Comparison of ENCODE assay signal across 1 cellular context in the genomic region with DNA sequence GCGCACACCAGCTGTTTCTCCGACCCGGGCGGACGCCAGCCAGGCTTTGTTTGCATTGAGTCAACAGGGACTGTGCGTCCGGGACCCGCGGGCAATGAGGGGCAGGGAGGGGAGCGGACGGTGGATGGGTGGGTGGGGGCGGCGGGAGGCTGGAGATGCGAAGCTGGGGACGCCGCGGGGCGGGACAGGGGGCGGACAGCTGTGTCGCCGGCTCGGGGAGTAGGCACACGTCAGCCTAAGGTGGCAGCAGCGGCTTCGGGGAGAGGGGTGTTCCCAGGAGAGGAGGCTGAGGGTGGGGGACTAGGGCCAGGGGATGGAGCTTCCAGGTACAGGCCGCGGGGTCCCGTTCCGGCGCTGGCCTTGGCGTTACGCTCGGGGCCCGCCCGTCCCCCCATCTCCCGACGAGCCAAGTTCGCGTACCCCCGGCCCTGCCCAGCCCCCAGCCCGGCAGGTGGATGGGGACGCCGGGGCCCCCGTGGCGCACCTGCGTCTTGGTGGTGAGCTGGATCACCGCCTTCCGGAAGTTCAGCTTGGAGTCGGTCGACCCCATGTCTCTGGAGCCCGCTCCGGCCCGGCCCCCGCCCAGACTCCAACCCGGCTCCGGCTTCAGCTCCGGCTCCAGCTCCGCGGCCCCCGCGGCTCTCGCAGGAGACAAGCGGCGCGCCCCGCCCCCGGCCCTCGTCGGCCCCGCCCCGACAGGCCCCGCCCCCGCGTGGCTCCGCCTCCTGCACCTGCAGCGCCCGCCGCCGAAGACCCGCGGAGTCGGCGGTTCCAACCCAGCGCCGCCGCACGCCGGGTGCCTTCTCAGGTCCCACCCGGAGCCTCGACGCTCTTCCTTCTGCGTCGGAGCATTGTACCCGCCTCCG.
A peak's percentile ranks its signal among the peaks of the same experiment; 100 is the strongest.
TF ChIP-seq lines count a peak whose summit lies in the region.

A gene with protein sequence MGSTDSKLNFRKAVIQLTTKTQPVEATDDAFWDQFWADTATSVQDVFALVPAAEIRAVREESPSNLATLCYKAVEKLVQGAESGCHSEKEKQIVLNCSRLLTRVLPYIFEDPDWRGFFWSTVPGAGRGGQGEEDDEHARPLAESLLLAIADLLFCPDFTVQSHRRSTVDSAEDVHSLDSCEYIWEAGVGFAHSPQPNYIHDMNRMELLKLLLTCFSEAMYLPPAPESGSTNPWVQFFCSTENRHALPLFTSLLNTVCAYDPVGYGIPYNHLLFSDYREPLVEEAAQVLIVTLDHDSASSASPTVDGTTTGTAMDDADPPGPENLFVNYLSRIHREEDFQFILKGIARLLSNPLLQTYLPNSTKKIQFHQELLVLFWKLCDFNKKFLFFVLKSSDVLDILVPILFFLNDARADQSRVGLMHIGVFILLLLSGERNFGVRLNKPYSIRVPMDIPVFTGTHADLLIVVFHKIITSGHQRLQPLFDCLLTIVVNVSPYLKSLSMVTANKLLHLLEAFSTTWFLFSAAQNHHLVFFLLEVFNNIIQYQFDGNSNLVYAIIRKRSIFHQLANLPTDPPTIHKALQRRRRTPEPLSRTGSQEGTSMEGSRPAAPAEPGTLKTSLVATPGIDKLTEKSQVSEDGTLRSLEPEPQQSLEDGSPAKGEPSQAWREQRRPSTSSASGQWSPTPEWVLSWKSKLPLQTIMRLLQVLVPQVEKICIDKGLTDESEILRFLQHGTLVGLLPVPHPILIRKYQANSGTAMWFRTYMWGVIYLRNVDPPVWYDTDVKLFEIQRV (minus strand): TSS at position 653 of the 866 bp plus-strand sequence. CDS start 103 bp downstream, at position 550.

TF ChIP-seq in HepG2, 621 proteins besides CTCF, POLR2A, EP300 and RAD21 (continued from another document and continues in another):
- TF ChIP-seq ZNF143 (CRISPR knock-in tag; IDR thresholded peaks at IDR 0.05): no peak; the same call in 1 of the 2 replicates
- TF ChIP-seq, protein P1, sequence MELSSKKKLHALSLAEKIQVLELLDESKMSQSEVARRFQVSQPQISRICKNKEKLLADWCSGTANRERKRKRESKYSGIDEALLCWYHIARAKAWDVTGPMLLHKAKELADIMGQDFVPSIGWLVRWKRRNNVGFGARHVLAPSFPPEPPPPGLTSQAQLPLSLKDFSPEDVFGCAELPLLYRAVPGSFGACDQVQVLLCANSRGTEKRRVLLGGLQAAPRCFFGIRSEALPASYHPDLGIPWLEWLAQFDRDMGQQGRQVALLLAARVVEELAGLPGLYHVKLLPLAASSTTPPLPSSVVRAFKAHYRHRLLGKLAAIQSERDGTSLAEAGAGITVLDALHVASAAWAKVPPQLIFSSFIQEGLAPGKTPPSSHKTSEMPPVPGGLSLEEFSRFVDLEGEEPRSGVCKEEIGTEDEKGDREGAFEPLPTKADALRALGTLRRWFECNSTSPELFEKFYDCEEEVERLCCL (CRISPR knock-in tag; IDR thresholded peaks at IDR 0.05; ENCODE audit: borderline replicate concordance): no peak
- TF ChIP-seq ZBTB25 (CRISPR knock-in tag; IDR thresholded peaks at IDR 0.05): peak; percentile 31; the same call in 1 of the 2 replicates
- no peak for TF ChIP-seq KDM6A (CRISPR knock-in tag; IDR thresholded peaks at IDR 0.05; ENCODE audit: low read depth)
- no peak for TF ChIP-seq ZNF674 (CRISPR knock-in tag; IDR thresholded peaks at IDR 0.05; ENCODE audit: low read depth)
- no peak for TF ChIP-seq HNRNPH1 (optimal IDR thresholded peaks at IDR 0.05; ENCODE audit: low read depth, low read length)
- no peak for TF ChIP-seq ZNF776 (CRISPR knock-in tag; IDR thresholded peaks at IDR 0.05)
- TF ChIP-seq SP140L (CRISPR knock-in tag; IDR thresholded peaks at IDR 0.05; ENCODE audit: borderline replicate concordance): no peak
- TF ChIP-seq ZNF850 (CRISPR knock-in tag; conservative IDR thresholded peaks at IDR 0.05): no peak
- no peak; the same call in 1 of the 2 replicates for TF ChIP-seq ZNF335 (CRISPR knock-in tag; IDR thresholded peaks at IDR 0.05)
- TF ChIP-seq CAMTA2 (CRISPR knock-in tag; IDR thresholded peaks at IDR 0.05; ENCODE audit: borderline replicate concordance): no peak
- no peak for TF ChIP-seq ZNF839 (CRISPR knock-in tag; IDR thresholded peaks at IDR 0.05; ENCODE audit: borderline replicate concordance)
- TF ChIP-seq ZNF20 (CRISPR knock-in tag; IDR thresholded peaks at IDR 0.05): no peak
- TF ChIP-seq ARNT (IDR thresholded peaks at IDR 0.05): no peak
- TF ChIP-seq, protein P2, sequence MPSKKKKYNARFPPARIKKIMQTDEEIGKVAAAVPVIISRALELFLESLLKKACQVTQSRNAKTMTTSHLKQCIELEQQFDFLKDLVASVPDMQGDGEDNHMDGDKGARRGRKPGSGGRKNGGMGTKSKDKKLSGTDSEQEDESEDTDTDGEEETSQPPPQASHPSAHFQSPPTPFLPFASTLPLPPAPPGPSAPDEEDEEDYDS (CRISPR knock-in tag; IDR thresholded peaks at IDR 0.05): no peak
- TF ChIP-seq ZNF121 (CRISPR knock-in tag; IDR thresholded peaks at IDR 0.05): no peak
- TF ChIP-seq NFYB (CRISPR knock-in tag; IDR thresholded peaks at IDR 0.05): no peak
- peak; percentile 10; the same call in 1 of the 2 replicates for TF ChIP-seq TARDBP (CRISPR knock-in tag; IDR thresholded peaks at IDR 0.05)
- TF ChIP-seq SP1 (IDR thresholded peaks at IDR 0.05): no peak
- TF ChIP-seq SP1 (CRISPR knock-in tag; IDR thresholded peaks at IDR 0.05): 0 out of 2 replicates have a peak, but pooled peaks have one; percentile 18
- peak; percentile 27; the same call in 1 of the 2 replicates for TF ChIP-seq AKAP8 (CRISPR knock-in tag; IDR thresholded peaks at IDR 0.05)
- no peak for TF ChIP-seq ZNF430 (CRISPR knock-in tag; IDR thresholded peaks at IDR 0.05)
- no peak for TF ChIP-seq ZNF460 (CRISPR knock-in tag; IDR thresholded peaks at IDR 0.05; ENCODE audit: borderline replicate concordance)
- TF ChIP-seq, protein P3, sequence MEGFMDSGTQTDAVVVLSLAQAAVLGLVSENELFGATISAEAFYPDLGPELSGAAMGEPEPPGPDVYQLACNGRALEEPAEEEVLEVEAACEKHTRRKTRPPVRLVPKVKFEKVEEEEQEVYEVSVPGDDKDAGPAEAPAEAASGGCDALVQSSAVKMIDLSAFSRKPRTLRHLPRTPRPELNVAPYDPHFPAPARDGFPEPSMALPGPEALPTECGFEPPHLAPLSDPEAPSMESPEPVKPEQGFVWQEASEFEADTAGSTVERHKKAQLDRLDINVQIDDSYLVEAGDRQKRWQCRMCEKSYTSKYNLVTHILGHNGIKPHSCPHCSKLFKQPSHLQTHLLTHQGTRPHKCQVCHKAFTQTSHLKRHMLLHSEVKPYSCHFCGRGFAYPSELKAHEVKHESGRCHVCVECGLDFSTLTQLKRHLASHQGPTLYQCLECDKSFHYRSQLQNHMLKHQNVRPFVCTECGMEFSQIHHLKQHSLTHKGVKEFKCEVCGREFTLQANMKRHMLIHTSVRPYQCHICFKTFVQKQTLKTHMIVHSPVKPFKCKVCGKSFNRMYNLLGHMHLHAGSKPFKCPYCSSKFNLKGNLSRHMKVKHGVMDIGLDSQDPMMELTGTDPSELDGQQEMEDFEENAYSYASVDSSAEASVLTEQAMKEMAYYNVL (CRISPR knock-in tag; IDR thresholded peaks at IDR 0.05; ENCODE audit: borderline replicate concordance): peak; percentile 27; the same call in 1 of the 2 replicates
- no peak for TF ChIP-seq ZNF10 (CRISPR knock-in tag; IDR thresholded peaks at IDR 0.05; ENCODE audit: borderline replicate concordance, low read depth)
- TF ChIP-seq PBX3 (CRISPR knock-in tag; IDR thresholded peaks at IDR 0.05; ENCODE audit: borderline replicate concordance): no peak
- no peak for TF ChIP-seq ZNF780A (CRISPR knock-in tag; IDR thresholded peaks at IDR 0.05)
- TF ChIP-seq TSC22D2 (CRISPR knock-in tag; IDR thresholded peaks at IDR 0.05; ENCODE audit: borderline replicate concordance): peak; percentile 64; the same call in 1 of the 2 replicates
- TF ChIP-seq SPEN (CRISPR knock-in tag; IDR thresholded peaks at IDR 0.05; ENCODE audit: low read depth): no peak; the same call in none of the 2 replicates
- TF ChIP-seq JUN (CRISPR knock-in tag; IDR thresholded peaks at IDR 0.05): no peak
- TF ChIP-seq MAFG (CRISPR knock-in tag; IDR thresholded peaks at IDR 0.05): no peak
- no peak for TF ChIP-seq IRF9 (CRISPR knock-in tag; IDR thresholded peaks at IDR 0.05; ENCODE audit: borderline replicate concordance)
- TF ChIP-seq POLR2AphosphoS2 (IDR thresholded peaks at IDR 0.05; ENCODE audit: low read depth, low read length): no peak
- TF ChIP-seq ZNF672 (CRISPR knock-in tag; IDR thresholded peaks at IDR 0.05): no peak
- TF ChIP-seq ZUFSP (CRISPR knock-in tag; IDR thresholded peaks at IDR 0.05; ENCODE audit: borderline replicate concordance): no peak
- TF ChIP-seq ATRX (CRISPR knock-in tag; IDR thresholded peaks at IDR 0.05; ENCODE audit: borderline replicate concordance): no peak
- TF ChIP-seq E2F1 (CRISPR knock-in tag; IDR thresholded peaks at IDR 0.05): no peak
- no peak; the same call in 1 of the 2 replicates for TF ChIP-seq KDM5B (CRISPR knock-in tag; IDR thresholded peaks at IDR 0.05; ENCODE audit: borderline replicate concordance)
- no peak for TF ChIP-seq ZNF577 (CRISPR knock-in tag; IDR thresholded peaks at IDR 0.05; ENCODE audit: borderline replicate concordance, low read depth)
- TF ChIP-seq RNF2 (conservative IDR thresholded peaks at IDR 0.05; ENCODE audit: low read depth): no peak
- no peak for TF ChIP-seq DNMT3B (CRISPR knock-in tag; conservative IDR thresholded peaks at IDR 0.05)
- peak; percentile 61 for TF ChIP-seq HOXA3 (CRISPR knock-in tag; IDR thresholded peaks at IDR 0.05)
- TF ChIP-seq NCOR1 (IDR thresholded peaks at IDR 0.05; ENCODE audit: borderline replicate concordance, low read length): no peak
- TF ChIP-seq MLX (CRISPR knock-in tag; IDR thresholded peaks at IDR 0.05): no peak
- no peak; the same call in 1 of the 2 replicates for TF ChIP-seq ZNF547 (CRISPR knock-in tag; IDR thresholded peaks at IDR 0.05)
- 0 out of 2 replicates have a peak, but pooled peaks have one; percentile 9 for TF ChIP-seq TOPORS (CRISPR knock-in tag; IDR thresholded peaks at IDR 0.05)
- TF ChIP-seq GABPB1 (CRISPR knock-in tag; IDR thresholded peaks at IDR 0.05): peak; percentile 56; the same call in 1 of the 2 replicates
- TF ChIP-seq ZNF761 (CRISPR knock-in tag; conservative IDR thresholded peaks at IDR 0.05): no peak
- TF ChIP-seq HINFP (CRISPR knock-in tag; IDR thresholded peaks at IDR 0.05; ENCODE audit: low read depth): peak; percentile 94
- TF ChIP-seq THYN1 (CRISPR knock-in tag; IDR thresholded peaks at IDR 0.05; ENCODE audit: borderline replicate concordance, low read depth): no peak
